Comparison of ENCODE assay signal across 15 cellular contexts in the genomic region with DNA sequence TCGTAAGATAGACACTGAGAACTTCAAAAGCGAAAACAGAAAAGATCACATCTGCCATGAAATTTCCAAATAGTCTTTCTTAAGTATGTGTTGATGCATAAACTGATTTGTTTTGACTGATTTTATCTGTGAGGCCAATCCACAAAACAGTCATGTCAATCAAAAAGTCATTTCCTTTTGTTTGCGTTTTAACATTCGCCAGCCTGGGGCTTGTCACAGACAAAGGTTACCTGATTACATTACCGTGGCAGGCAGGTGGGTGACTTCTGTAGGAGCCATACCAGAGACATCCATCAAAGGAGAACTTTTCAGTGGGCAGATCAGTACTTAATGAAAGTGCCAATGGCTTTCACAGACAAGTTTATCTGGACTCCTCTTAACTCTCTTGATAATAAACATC. TPM values are rescaled to one million over a fixed set of nuclear protein-coding genes. Genes with fewer than 3 reads are reported as not detected.
A peak's percentile ranks its signal among the peaks of the same experiment; 100 is the strongest.
DNase-seq lines count a peak whose midpoint lies in the region; ATAC-seq and TF ChIP-seq lines count a peak whose summit lies in the region.
"Had no signal": no experiment of that assay in that cellular context is flagged by ENCODE, and none has a peak within 500 bp of the region (broad histone marks: within the 10 kb centered on the region; RNA-seq: fewer than 3 reads in every experiment).

No MANE protein-coding gene starts in this region.

- no peak for TF ChIP-seq EP300 in neural cell (conservative IDR thresholded peaks at IDR 0.05; ENCODE audit: poor library complexity, severe bottlenecking)

- H3K9ac ChIP-seq in neural cell (ENCODE audit: low read length), result no peak overlapping the region

- no peak overlapping the region for H2AFZ ChIP-seq in neural cell (ENCODE audit: low read depth, low read length)

- H3K4me3 ChIP-seq in HL-60 (replicated peaks; ENCODE audit: insufficient read depth, low read length) (no peak overlapping the region), neural cell (ENCODE audit: low read length) (no peak overlapping the region), mucosa of descending colon (no peak overlapping the region)

- H3K27ac ChIP-seq in HL-60 (replicated peaks) (peak overlapping the region; percentile 51), neural cell (ENCODE audit: low read length) (no peak overlapping the region)
- H3K27ac ChIP-seq: 22Rv1 had no signal

- no peaks in the 10 kb centered on the region for H3K9me2 ChIP-seq in neural cell (ENCODE audit: insufficient read depth, low read length)

- no peak for TF ChIP-seq RAD21 in neural cell (conservative IDR thresholded peaks at IDR 0.05)

- intact Hi-C loops in mucosa of descending colon (cut with DNase I, micrococcal nuclease), result no loop called here

- no peaks in the 10 kb centered on the region for H3K9me3 ChIP-seq in neural cell (ENCODE audit: low read length)
- H3K9me3 ChIP-seq in mucosa of descending colon, result no peaks in the 10 kb centered on the region

- H3K36me3 ChIP-seq in neural cell (ENCODE audit: insufficient read depth, low read length), result no peaks in the 10 kb centered on the region
- H3K36me3 ChIP-seq in mucosa of descending colon (ENCODE audit: low read depth), result no peaks in the 10 kb centered on the region

- no peak overlapping the region for H3K4me2 ChIP-seq in neural cell (ENCODE audit: low read length)

- DNase-seq in NCI-H146 (lab: John Stamatoyannopoulos, UW) (peak; percentile 15), NCI-H146 treated with DMSO at 0.1 percent for 48 hours (lab: John Stamatoyannopoulos, UW; ENCODE audit: unreplicated experiment) (no peak), HL-60 (ENCODE audit: low read depth in 1 of 2, low spot score in 1 of 2) (no peak), mucosa of descending colon (no peak)
- DNase-seq in stimulated activated CD4-positive, alpha-beta T cell treated with anti-CD3 and anti-CD28 coated beads, Interleukin-4, amount 100 ng/mL, for 4 hours, result no peak
- DNase-seq: activated CD4-positive, alpha-beta T cell treated with anti-CD3 and anti-CD28 coated beads, Interleukin-2, amount 10 ng/mL, durations not matched to agents 24 days and 14 days; activated naive CD4-positive, alpha-beta T cell treated with anti-CD3 and anti-CD28 coated beads for 36 hours; dermis blood vessel endothelial cell; DND-41; NCI-H2107; SHP77 treated with DMSO at 0.1 percent for 48 hours had no signal

- H3K27me3 ChIP-seq in HL-60 (ENCODE audit: insufficient read depth, poor library complexity, severe bottlenecking), result no peaks in the 10 kb centered on the region
- H3K27me3 ChIP-seq in neural cell (ENCODE audit: insufficient read depth, low read depth, low read length), result no peaks in the 10 kb centered on the region

- ATAC-seq in HG02642 (IDR thresholded peaks at IDR 0.05; ENCODE audit: poor library complexity, unreplicated experiment) (peak; percentile 35), HG03025 (IDR thresholded peaks at IDR 0.05; ENCODE audit: low FRiP score, unreplicated experiment) (no peak), mucosa of descending colon (no peak)

- TF ChIP-seq CTCF in HL-60 (IDR thresholded peaks at IDR 0.05; ENCODE audit: insufficient read depth, low read length), result no peak
- TF ChIP-seq CTCF in neural cell (IDR thresholded peaks at IDR 0.05; ENCODE audit: poor library complexity, severe bottlenecking), result no peak
- TF ChIP-seq CTCF in mucosa of descending colon (IDR thresholded peaks at IDR 0.05), result no peak

- H4K20me1 ChIP-seq in neural cell (ENCODE audit: insufficient read depth), result no peaks in the 10 kb centered on the region

- no peaks in the 10 kb centered on the region for H3K4me1 ChIP-seq in mucosa of descending colon (ENCODE audit: low read depth)

- H3F3A ChIP-seq in neural cell (ENCODE audit: insufficient read depth, low read length, poor library complexity, severe bottlenecking), result no peaks in the 10 kb centered on the region

- H3K79me2 ChIP-seq in neural cell (replicated peaks; ENCODE audit: insufficient read depth, low read length), result no peaks in the 10 kb centered on the region

TF ChIP-seq in neural cell, 6 proteins besides CTCF, POLR2A, EP300 and RAD21:
- TF ChIP-seq, protein P1, sequence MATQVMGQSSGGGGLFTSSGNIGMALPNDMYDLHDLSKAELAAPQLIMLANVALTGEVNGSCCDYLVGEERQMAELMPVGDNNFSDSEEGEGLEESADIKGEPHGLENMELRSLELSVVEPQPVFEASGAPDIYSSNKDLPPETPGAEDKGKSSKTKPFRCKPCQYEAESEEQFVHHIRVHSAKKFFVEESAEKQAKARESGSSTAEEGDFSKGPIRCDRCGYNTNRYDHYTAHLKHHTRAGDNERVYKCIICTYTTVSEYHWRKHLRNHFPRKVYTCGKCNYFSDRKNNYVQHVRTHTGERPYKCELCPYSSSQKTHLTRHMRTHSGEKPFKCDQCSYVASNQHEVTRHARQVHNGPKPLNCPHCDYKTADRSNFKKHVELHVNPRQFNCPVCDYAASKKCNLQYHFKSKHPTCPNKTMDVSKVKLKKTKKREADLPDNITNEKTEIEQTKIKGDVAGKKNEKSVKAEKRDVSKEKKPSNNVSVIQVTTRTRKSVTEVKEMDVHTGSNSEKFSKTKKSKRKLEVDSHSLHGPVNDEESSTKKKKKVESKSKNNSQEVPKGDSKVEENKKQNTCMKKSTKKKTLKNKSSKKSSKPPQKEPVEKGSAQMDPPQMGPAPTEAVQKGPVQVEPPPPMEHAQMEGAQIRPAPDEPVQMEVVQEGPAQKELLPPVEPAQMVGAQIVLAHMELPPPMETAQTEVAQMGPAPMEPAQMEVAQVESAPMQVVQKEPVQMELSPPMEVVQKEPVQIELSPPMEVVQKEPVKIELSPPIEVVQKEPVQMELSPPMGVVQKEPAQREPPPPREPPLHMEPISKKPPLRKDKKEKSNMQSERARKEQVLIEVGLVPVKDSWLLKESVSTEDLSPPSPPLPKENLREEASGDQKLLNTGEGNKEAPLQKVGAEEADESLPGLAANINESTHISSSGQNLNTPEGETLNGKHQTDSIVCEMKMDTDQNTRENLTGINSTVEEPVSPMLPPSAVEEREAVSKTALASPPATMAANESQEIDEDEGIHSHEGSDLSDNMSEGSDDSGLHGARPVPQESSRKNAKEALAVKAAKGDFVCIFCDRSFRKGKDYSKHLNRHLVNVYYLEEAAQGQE (IDR thresholded peaks at IDR 0.05; ENCODE audit: borderline replicate concordance), result no peak
- TF ChIP-seq SMC3 (conservative IDR thresholded peaks at IDR 0.05; ENCODE audit: poor library complexity) (no peak), POLR2AphosphoS5 (IDR thresholded peaks at IDR 0.05) (peak; percentile 43), MXI1 (conservative IDR thresholded peaks at IDR 0.05; ENCODE audit: poor library complexity, severe bottlenecking) (no peak), TAF1 (IDR thresholded peaks at IDR 0.05; ENCODE audit: low read depth) (no peak), EZH2 (IDR thresholded peaks at IDR 0.05; ENCODE audit: borderline replicate concordance, insufficient read depth, low read length, poor library complexity, severe bottlenecking) (no peak)

RNA-seq across cellular contexts. Expression of gene BET1, which starts 45.5 kb away (rescaled TPM):
- 49.6 and 49.9 TPM in 2 replicates for polyA plus RNA-seq in neural cell
- polyA minus RNA-seq in neural cell, result 36.0 and 39.8 TPM in 2 replicates
- total RNA-seq in mucosa of descending colon, result 10 to 100 TPM; 16.4 to 21.4 (median 18.9) TPM
